Comparison of ENCODE assay signal across 12 cellular contexts in the genomic region with DNA sequence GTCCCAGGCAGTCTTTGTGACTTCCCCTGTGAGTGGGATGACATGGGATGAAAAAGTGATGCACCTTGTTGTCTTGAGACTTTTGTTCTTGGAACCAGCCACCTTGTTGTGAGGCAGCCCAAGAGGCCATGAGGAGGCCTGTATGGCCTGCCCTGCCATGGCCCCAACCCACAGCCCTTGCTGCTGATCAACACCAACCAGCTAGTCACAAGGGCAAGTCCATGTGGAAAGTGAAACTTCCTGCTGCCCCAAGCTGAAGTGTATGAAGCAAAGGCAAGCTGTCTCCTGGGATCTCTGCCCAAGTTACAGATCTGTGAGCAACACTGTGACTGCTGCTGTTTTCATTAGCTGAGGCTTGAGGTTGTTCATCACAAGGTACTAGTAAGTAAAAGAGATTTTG. TPM values are rescaled to one million over a fixed set of nuclear protein-coding genes. Genes with fewer than 3 reads are reported as not detected.
A peak's percentile ranks its signal among the peaks of the same experiment; 100 is the strongest.
DNase-seq lines count a peak whose midpoint lies in the region; ATAC-seq, FAIRE-seq and TF ChIP-seq lines count a peak whose summit lies in the region.
"Had no signal": no experiment of that assay in that cellular context is flagged by ENCODE, and none has a peak within 500 bp of the region (broad histone marks: within the 10 kb centered on the region; RNA-seq: fewer than 3 reads in every experiment).

No MANE protein-coding gene starts in this region.

- H3K9me3 ChIP-seq in astrocyte (ENCODE audit: insufficient read depth, low read depth, low read length): no peaks in the 10 kb centered on the region
- H3K9me3 ChIP-seq in ovary: peaks cover 0 to 3% of the 10 kb centered on the region in 2 donors

- no peak for TF ChIP-seq POLR2A in ovary (IDR thresholded peaks at IDR 0.05)

- H3K36me3 Mint-ChIP-seq in astrocyte (ENCODE audit: low read depth, unreplicated experiment): no peaks in the 10 kb centered on the region

- H3K36me3 ChIP-seq in astrocyte (ENCODE audit: insufficient read depth, low read length) (no peaks in the 10 kb centered on the region), ovary (no peaks in the 10 kb centered on the region)

- no peak overlapping the region for H3K27ac Mint-ChIP-seq in astrocyte (ENCODE audit: unreplicated experiment)
- H3K27ac Mint-ChIP-seq: activated T-cell treated with anti-CD3 and anti-CD28 coated beads, Interleukin-2, amount 50 U/mL, for 72 hours had no signal

- no peaks in the 10 kb centered on the region for H4K20me1 ChIP-seq in astrocyte (ENCODE audit: insufficient read depth, low read length)

- no peak for TF ChIP-seq EP300 in ovary (IDR thresholded peaks at IDR 0.05)

- DNase-seq in AG20443 (ENCODE audit: low spot score): peak; percentile 30
- DNase-seq in HT1080 (ENCODE audit: low read depth): peak; percentile 26
- peak; percentile 8 for DNase-seq in astrocyte (ENCODE audit: low read depth)
- DNase-seq in mesenteric fat pad (ENCODE audit: low spot score): peak; percentile 64
- no peak for DNase-seq in NCI-H446 treated with DMSO at 0.1 percent for 48 hours (lab: John Stamatoyannopoulos, UW)
- no peak for DNase-seq in ovary
- DNase-seq: activated T-cell treated with anti-CD3 and anti-CD28 coated beads, Interleukin-2, amount 50 U/mL, for 72 hours; effector memory CD4-positive, alpha-beta T cell; H7 had no signal

- no peaks in the 10 kb centered on the region for H3K79me2 ChIP-seq in astrocyte (ENCODE audit: insufficient read depth, low read length)

- TF ChIP-seq CTCF in astrocyte (IDR thresholded peaks at IDR 0.05; ENCODE audit: insufficient read depth, low read depth, low read length): no peak
- TF ChIP-seq CTCF in ovary (IDR thresholded peaks at IDR 0.05): no peak

- peaks cover 11% of the 10 kb centered on the region for H3K27me3 Mint-ChIP-seq in astrocyte (ENCODE audit: low read depth, unreplicated experiment)

- H3K27ac ChIP-seq in astrocyte (ENCODE audit: low read depth, low read length): no peak overlapping the region
- no peak overlapping the region for H3K27ac ChIP-seq in ovary

- intact Hi-C loops in ovary (cut with DNase I): no loop called here

- no peaks in the 10 kb centered on the region for H3K4me1 ChIP-seq in astrocyte (ENCODE audit: insufficient read depth, low read length)
- no peaks in the 10 kb centered on the region for H3K4me1 ChIP-seq in ovary (ENCODE audit: insufficient read depth)

- no peak overlapping the region for H3K4me3 ChIP-seq in astrocyte (ENCODE audit: insufficient read depth, low read depth, low read length)
- H3K4me3 ChIP-seq in ovary: no peak overlapping the region

- no peak for FAIRE-seq in astrocyte (lab: Jason Lieb, UNC)
- FAIRE-seq: GM18507 had no signal

- H3K27me3 ChIP-seq in astrocyte (ENCODE audit: insufficient read depth, low read length) (peaks cover 6% of the 10 kb centered on the region), ovary (no peaks in the 10 kb centered on the region)

- no peaks in the 10 kb centered on the region for H3K4me1 Mint-ChIP-seq in astrocyte (ENCODE audit: low read depth, unreplicated experiment)

- H2AFZ ChIP-seq in astrocyte (ENCODE audit: low read depth, low read length): no peak overlapping the region

- ATAC-seq in GM18909 (IDR thresholded peaks at IDR 0.05; ENCODE audit: poor library complexity, unreplicated experiment) (no peak), HG03378 (IDR thresholded peaks at IDR 0.05; ENCODE audit: unreplicated experiment) (no peak)
- ATAC-seq: activated T-cell treated with anti-CD3 and anti-CD28 coated beads, Interleukin-2, amount 50 U/mL, for 72 hours had no signal

- no peaks in the 10 kb centered on the region for H3K9me3 Mint-ChIP-seq in astrocyte (ENCODE audit: unreplicated experiment)
- H3K9me3 Mint-ChIP-seq: activated T-cell treated with anti-CD3 and anti-CD28 coated beads, Interleukin-2, amount 50 U/mL, for 72 hours had no signal

- no peak overlapping the region for H3K9ac ChIP-seq in astrocyte (ENCODE audit: low read length)

- H3K4me3 Mint-ChIP-seq in astrocyte (ENCODE audit: unreplicated experiment): no peak overlapping the region
- H3K4me3 Mint-ChIP-seq: activated T-cell treated with anti-CD3 and anti-CD28 coated beads, Interleukin-2, amount 50 U/mL, for 72 hours had no signal

- H3K4me2 ChIP-seq in astrocyte (ENCODE audit: low read length): no peak overlapping the region

RNA-seq across cellular contexts. Expression of gene TMEM18, which starts 21.6 kb away (rescaled TPM):
- total RNA-seq in HT1080 (2014; rRNA removed; shearing (Covaris generic)): 22.5 and 27.5 TPM in 2 replicates
- polyA plus RNA-seq in HT1080 (2015; cell fraction: cytosol; rRNA removed): 18.2 and 23.3 TPM in 2 replicates
- 21.3 and 27.5 TPM in 2 replicates for polyA plus RNA-seq in HT1080 (2015; cell fraction: nucleus; rRNA removed)
- total RNA-seq in astrocyte (16.8 and 18.6 TPM in 2 replicates), mesenteric fat pad (19.8 TPM), ovary (10 to 100 TPM; 27.5 to 48.5 (median 39.5) TPM)
- 10 to 100 TPM; 44.7 to 46.8 TPM for polyA plus RNA-seq in ovary

Comparison
In these comparisons a context has a peak if more than half of its experiments do, and no peak if none do; other contexts are left out.
1. DNase-seq: peak in AG20443 (single experiment), HT1080 (single experiment), astrocyte (single experiment) and mesenteric fat pad (single experiment); none in NCI-H446 treated with DMSO at 0.1 percent for 48 hours (single experiment) and ovary (0 of 5).